33 cellular contexts compared by ENCODE assay signal in genomic region chr22:49417833-49418232, GRCh38.
"Had no signal": no experiment of that assay in that cellular context is flagged by ENCODE, and none has a peak within 500 bp of the region (broad histone marks: within the 10 kb centered on the region; RNA-seq: fewer than 3 reads in every experiment).

No MANE protein-coding gene starts in this region.

- H3K36me3 ChIP-seq: ascending aorta, cardiac muscle cell, MG63, WERI-Rb-1 had no signal

- H3K4me2 ChIP-seq: PC-9 had no signal

- ATAC-seq: activated CD8-positive, alpha-beta memory T cell treated with anti-CD3 and anti-CD28 coated beads, Interleukin-2, amount 10 ng/mL, durations not matched to agents 7 days and 5 days had no signal

- H3K27ac ChIP-seq: ascending aorta, cardiac muscle cell, PC-9, RWPE1, WERI-Rb-1 had no signal

- H3K4me1 ChIP-seq: ascending aorta had no signal

- H3K27me3 ChIP-seq: ascending aorta, cardiac muscle cell had no signal

- H3K9me3 ChIP-seq: ascending aorta, MG63 had no signal

- H3K4me3 ChIP-seq: ascending aorta, cardiac muscle cell, MG63, PC-9 had no signal

- H2AFZ ChIP-seq: PC-9 had no signal

- DNase-seq: activated CD4-positive, alpha-beta memory T cell treated with anti-CD3 and anti-CD28 coated beads, Interleukin-2, amount 10 ng/mL, durations not matched to agents 7 days and 5 days; activated CD4-positive, alpha-beta T cell treated with anti-CD3 and anti-CD28 coated beads for 1 hour; activated CD4-positive, alpha-beta T cell treated with anti-CD3 and anti-CD28 coated beads for 48 hours; activated CD4-positive, CD25-positive, alpha-beta regulatory T cell; activated CD8-positive, alpha-beta memory T cell treated with anti-CD3 and anti-CD28 coated beads for 24 hours; activated CD8-positive, alpha-beta memory T cell treated with anti-CD3 and anti-CD28 coated beads, Interleukin-2, amount 10 ng/mL, durations not matched to agents 7 days and 5 days; activated CD8-positive, alpha-beta memory T cell treated with anti-CD3 and anti-CD28 coated beads, Interleukin-2, amount 50 U/mL, for 48 hours; activated gamma-delta T cell; activated naive CD4-positive, alpha-beta T cell treated with Interleukin-2 at 50 U/mL for 16 hours; activated naive CD8-positive, alpha-beta T cell treated with anti-CD3 and anti-CD28 coated beads, Interleukin-2, amount 10 ng/mL, durations not matched to agents 7 days and 5 days; activated T-cell treated with anti-CD3 and anti-CD28 coated beads, Interleukin-2, amount 50 U/mL, for 48 hours; amygdala; Kasumi-1; KBM-7; MG63; NCI-H1048; NCI-H1105 treated with DMSO at 0.1 percent for 48 hours; NCI-H1436; NCI-H1694 treated with DMSO at 0.1 percent for 48 hours; NCI-H2029 treated with DMSO at 0.1 percent for 48 hours; NCI-H2107; NCI-H2171; NCI-H526; NCI-H748 treated with DMSO at 0.1 percent for 48 hours; NK-92 treated with Interleukin-12 subunit alpha and Interleukin-12 subunit beta, amount 100 ng/mL, for 24 hours; PC-9; Right ventricle myocardium superior; SW 1271; T1000; WERI-Rb-1 had no signal
